ENCODE assay signal across 33 cellular contexts in the genomic region with DNA sequence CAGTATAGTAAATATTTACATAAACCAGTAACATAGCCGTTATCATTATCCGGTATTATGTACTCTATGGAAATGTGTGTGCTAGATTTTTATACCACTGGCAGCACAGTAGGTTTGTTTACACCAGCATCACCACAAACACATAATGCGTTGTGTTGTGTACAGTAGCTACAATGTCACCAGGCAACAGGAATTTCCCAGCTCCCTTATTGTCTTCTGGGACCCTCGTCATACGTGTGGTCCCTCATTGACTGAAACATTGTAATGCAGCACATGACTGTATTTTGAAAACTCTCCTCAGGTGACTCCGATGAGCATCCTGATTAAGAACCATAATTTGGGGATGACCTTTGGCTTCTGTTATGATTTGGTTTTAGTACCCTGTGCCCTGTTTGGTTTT. TPM values are rescaled to one million over a fixed set of nuclear protein-coding genes. Genes with fewer than 3 reads are reported as not detected.
"Had no signal": no experiment of that assay in that cellular context is flagged by ENCODE, and none has a peak within 500 bp of the region (broad histone marks: within the 10 kb centered on the region; RNA-seq: fewer than 3 reads in every experiment).

No MANE protein-coding gene starts in this region.

- H3K36me3 ChIP-seq: breast epithelium, cardiac muscle cell had no signal

- FAIRE-seq: astrocyte had no signal

- H3K27ac ChIP-seq: adrenal gland, ascending aorta, body of pancreas, brain microvascular endothelial cell, breast epithelium, cardiac muscle cell had no signal

- DNase-seq: activated effector memory CD4-positive, alpha-beta T cell treated with anti-CD3 and anti-CD28 coated beads, Interleukin-2, amount 50 U/mL, for 16 hours; activated effector memory CD4-positive, alpha-beta T cell treated with Interleukin-2 at 50 U/mL for 16 hours; activated gamma-delta T cell; activated gamma-delta T cell treated with Interleukin-2 at 50 U/mL for 16 hours; activated naive CD4-positive, alpha-beta T cell; activated naive CD4-positive, alpha-beta T cell treated with anti-CD3 and anti-CD28 coated beads for 36 hours; activated naive CD4-positive, alpha-beta T cell treated with anti-CD3 and anti-CD28 coated beads, Interleukin-2, amount 10 ng/mL, durations not matched to agents 7 days and 5 days; activated naive CD4-positive, alpha-beta T cell treated with anti-CD3 and anti-CD28 coated beads, Interleukin-2, amount 50 U/mL, for 16 hours; activated naive CD4-positive, alpha-beta T cell treated with Interleukin-2 at 50 U/mL for 16 hours; activated naive CD8-positive, alpha-beta T cell treated with anti-CD3 and anti-CD28 coated beads for 36 hours; activated naive CD8-positive, alpha-beta T cell treated with anti-CD3 and anti-CD28 coated beads, Interleukin-2, amount 10 ng/mL, durations not matched to agents 7 days and 5 days; activated naive CD8-positive, alpha-beta T cell treated with anti-CD3 and anti-CD28 coated beads, Interleukin-2, amount 50 U/mL, for 24 hours; activated T-cell treated with anti-CD3 and anti-CD28 coated beads, Interleukin-2, amount 50 U/mL, for 1 hour; activated T-cell treated with anti-CD3 and anti-CD28 coated beads, Interleukin-2, amount 50 U/mL, for 24 hours; activated T-cell treated with anti-CD3 and anti-CD28 coated beads, Interleukin-2, amount 50 U/mL, for 4 hours; activated T-cell treated with anti-CD3 and anti-CD28 coated beads, Interleukin-2, amount 50 U/mL, for 48 hours; activated T-cell treated with anti-CD3 and anti-CD28 coated beads, Interleukin-2, amount 50 U/mL, for 72 hours; adrenal gland; amniotic stem cell; amygdala; anterior cingulate cortex; aorta; body of pancreas; brain microvascular endothelial cell; caudate nucleus; central memory CD4-positive, alpha-beta T cell; cerebellar nuclear complex had no signal

- ATAC-seq: activated naive CD4-positive, alpha-beta T cell treated with anti-CD3 and anti-CD28 coated beads, Interleukin-2, amount 50 U/mL, for 72 hours; activated naive CD8-positive, alpha-beta T cell treated with anti-CD3 and anti-CD28 coated beads, Interleukin-2, amount 50 U/mL, for 24 hours; activated T-cell treated with anti-CD3 and anti-CD28 coated beads, Interleukin-2, amount 50 U/mL, for 4 hours; activated T-cell treated with anti-CD3 and anti-CD28 coated beads, Interleukin-2, amount 50 U/mL, for 72 hours; activated T-helper 17 cell treated with anti-CD3 and anti-CD28 coated beads, Interleukin-2, amount 50 U/mL, for 72 hours; body of pancreas had no signal

- H3K9me3 ChIP-seq: adrenal gland, ascending aorta, body of pancreas, breast epithelium had no signal

- H3K4me3 ChIP-seq: adrenal gland, ascending aorta, body of pancreas, breast epithelium, cardiac muscle cell had no signal

- H3K27me3 ChIP-seq: adrenal gland, ascending aorta, body of pancreas, brain microvascular endothelial cell, breast epithelium, cardiac muscle cell had no signal

- H3K4me1 ChIP-seq: adrenal gland, body of pancreas, breast epithelium had no signal

RNA-seq across cellular contexts. Expression of gene CAPN14, which starts 47.9 kb away (rescaled TPM):
- total RNA-seq: ascending aorta, body of pancreas had no signal
- polyA plus RNA-seq: cardiac muscle cell had no signal
